In the genomic region with DNA sequence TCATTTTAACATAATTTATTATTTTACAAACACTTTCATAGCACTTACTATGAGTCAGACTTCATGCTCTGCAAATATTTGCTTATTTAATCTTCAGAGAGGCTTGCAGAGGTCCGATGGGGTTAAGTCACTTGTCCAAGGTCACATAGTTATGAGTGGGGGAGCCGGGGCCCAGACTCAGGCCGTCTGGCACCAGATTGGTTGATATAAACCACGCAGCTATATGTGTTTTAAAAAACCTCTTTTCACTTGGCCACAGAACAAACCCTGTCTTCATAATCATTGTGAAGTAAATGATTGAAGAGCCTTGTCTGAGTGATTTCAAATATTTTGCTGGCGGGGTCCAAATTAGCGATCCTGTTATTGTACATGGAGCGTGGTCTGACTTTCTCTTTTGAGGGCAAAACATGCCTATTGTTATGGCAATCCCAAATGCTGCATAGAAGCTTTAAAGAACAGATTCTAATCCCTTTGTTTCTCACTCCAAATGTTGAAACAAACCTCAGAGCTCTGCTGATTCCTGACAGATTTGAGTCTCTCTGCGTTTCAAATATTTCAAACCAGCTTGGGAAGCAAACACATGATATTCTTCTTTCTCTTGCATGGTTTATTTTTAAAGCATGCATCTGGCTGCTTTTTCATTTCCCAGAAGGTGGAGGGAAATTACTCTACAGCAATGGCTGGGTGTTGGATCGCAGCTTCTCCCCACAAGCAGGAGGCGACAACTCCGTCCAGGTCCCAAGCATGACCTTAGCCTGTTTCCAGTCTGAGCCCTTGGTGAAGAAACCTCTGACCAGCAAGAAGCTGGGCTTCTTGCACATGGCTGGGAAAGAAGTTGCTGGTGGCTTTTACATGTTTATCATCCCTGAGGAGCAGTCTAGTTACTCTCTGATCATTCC, we compare ENCODE assay signal across 1 cellular context.
TF ChIP-seq lines count a peak whose summit lies in the region.

No MANE protein-coding gene starts in this region.

TF ChIP-seq in A549, 52 proteins besides CTCF, POLR2A, EP300 and RAD21 (continued from another document):
- TF ChIP-seq ESRRA (IDR thresholded peaks at IDR 0.05; ENCODE audit: borderline replicate concordance, low read length) (peak; percentile 74; the same call in 1 of the 2 replicates), NPAS2 (CRISPR knock-in tag; IDR thresholded peaks at IDR 0.05; ENCODE audit: borderline replicate concordance) (no peak), TFCP2L1 (CRISPR knock-in tag; IDR thresholded peaks at IDR 0.05) (no peak), HMGXB4 (CRISPR knock-in tag; IDR thresholded peaks at IDR 0.05; ENCODE audit: borderline replicate concordance) (no peak), TP53 (CRISPR knock-in tag; IDR thresholded peaks at IDR 0.05) (no peak), NFE2L2 (conservative IDR thresholded peaks at IDR 0.05; ENCODE audit: low read length) (no peak), EHMT2 (IDR thresholded peaks at IDR 0.05; ENCODE audit: low read depth) (no peak), MAFK (IDR thresholded peaks at IDR 0.05; ENCODE audit: partially characterized antibody) (no peak), KDM5A (IDR thresholded peaks at IDR 0.05) (no peak), HDAC2 (IDR thresholded peaks at IDR 0.05) (no peak), JUNB (IDR thresholded peaks at IDR 0.05) (peak; percentile 88), PHF8 (IDR thresholded peaks at IDR 0.05; ENCODE audit: borderline replicate concordance, low read depth) (no peak), SMC3 (IDR thresholded peaks at IDR 0.05) (no peak), CHD2 (IDR thresholded peaks at IDR 0.05; ENCODE audit: low read length, partially characterized antibody) (no peak), JUN (IDR thresholded peaks at IDR 0.05) (peak; percentile 38 to 40; a peak in 1 of 5 replicates), ATOH8 (CRISPR knock-in tag; IDR thresholded peaks at IDR 0.05; ENCODE audit: low read depth) (no peak), BHLHE40 (IDR thresholded peaks at IDR 0.05; ENCODE audit: low read depth, low read length) (no peak), CHD4 (IDR thresholded peaks at IDR 0.05; ENCODE audit: borderline replicate concordance) (no peak), FOXS1 (CRISPR knock-in tag; IDR thresholded peaks at IDR 0.05) (no peak), MAX (IDR thresholded peaks at IDR 0.05) (0 out of 2 replicates have a peak, but pooled peaks have one; percentile 23)
- TF ChIP-seq, protein P1, sequence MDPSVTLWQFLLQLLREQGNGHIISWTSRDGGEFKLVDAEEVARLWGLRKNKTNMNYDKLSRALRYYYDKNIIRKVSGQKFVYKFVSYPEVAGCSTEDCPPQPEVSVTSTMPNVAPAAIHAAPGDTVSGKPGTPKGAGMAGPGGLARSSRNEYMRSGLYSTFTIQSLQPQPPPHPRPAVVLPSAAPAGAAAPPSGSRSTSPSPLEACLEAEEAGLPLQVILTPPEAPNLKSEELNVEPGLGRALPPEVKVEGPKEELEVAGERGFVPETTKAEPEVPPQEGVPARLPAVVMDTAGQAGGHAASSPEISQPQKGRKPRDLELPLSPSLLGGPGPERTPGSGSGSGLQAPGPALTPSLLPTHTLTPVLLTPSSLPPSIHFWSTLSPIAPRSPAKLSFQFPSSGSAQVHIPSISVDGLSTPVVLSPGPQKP (IDR thresholded peaks at IDR 0.05; ENCODE audit: low read depth, low read length): no peak
- TF ChIP-seq, protein P2, sequence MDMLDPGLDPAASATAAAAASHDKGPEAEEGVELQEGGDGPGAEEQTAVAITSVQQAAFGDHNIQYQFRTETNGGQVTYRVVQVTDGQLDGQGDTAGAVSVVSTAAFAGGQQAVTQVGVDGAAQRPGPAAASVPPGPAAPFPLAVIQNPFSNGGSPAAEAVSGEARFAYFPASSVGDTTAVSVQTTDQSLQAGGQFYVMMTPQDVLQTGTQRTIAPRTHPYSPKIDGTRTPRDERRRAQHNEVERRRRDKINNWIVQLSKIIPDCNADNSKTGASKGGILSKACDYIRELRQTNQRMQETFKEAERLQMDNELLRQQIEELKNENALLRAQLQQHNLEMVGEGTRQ (IDR thresholded peaks at IDR 0.05): no peak
